Comparison of ENCODE assay signal across 8 cellular contexts in the genomic region with DNA sequence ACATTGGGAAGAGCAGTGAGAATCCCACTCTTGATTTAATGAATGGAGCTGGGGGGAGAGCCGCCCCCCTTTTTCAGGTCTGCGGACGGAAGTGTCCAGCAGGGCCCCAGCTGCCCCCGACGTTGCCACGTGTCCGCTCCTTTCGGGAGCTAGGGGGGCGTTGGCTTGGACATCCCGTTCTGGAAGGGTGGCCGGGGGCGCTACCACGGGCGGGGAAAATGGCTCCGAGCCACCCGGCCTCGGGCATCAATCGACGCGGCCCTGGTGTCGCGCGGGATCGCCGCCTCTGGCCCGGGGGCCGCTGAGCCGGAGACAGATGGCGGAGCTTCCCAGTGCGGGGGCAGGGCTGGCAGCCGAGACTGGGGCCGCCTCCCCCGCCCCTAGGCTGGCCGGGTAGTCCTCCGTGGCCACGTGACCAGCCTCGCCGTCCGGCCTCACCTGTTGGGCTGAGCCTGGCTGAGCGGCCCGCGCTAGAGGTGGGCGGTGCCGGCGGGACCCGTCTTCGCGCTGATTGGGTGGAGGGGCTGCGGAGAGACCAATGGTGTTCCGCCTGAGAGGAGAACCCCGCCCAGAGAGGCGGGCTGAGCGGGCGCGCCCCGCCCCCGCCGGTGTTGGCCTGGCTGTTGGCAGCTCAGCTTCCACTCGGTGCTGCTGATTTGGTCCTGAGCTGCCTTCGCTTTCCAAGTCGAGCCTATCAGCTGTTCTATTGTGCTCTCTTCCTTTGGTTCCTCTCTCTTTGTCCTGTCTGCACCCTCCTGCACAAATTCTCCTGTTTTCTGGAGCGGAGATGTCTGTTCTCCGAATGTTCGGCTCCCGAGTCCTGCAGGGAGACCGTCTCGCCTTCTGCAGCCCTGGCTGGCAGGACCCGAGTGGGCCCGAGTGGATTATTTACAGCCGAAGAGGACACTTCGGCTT. TPM values are rescaled to one million over a fixed set of nuclear protein-coding genes. Genes with fewer than 3 reads are reported as not detected.
DNase-seq lines count a peak whose midpoint lies in the region; ATAC-seq, FAIRE-seq and TF ChIP-seq lines count a peak whose summit lies in the region.

No MANE protein-coding gene starts in this region.

- H3K27ac ChIP-seq in heart right ventricle (peak overlapping the region in 7 of 10 donors; percentile 19 to 74 (median 61)), pancreas (peak overlapping the region in 2 of 4 donors; percentile 28 to 37), testis (no peak overlapping the region)

- H3K4me3 ChIP-seq in heart right ventricle (peak overlapping the region; percentile 26 to 66 (median 56)), pancreas (peak overlapping the region; percentile 37 to 56 (median 46)), testis (peak overlapping the region; percentile 61 to 65)

- no peaks in the 10 kb centered on the region for H3K9me3 ChIP-seq in heart right ventricle
- no peaks in the 10 kb centered on the region for H3K9me3 ChIP-seq in pancreas
- no peaks in the 10 kb centered on the region for H3K9me3 ChIP-seq in testis

- ATAC-seq in HG03565 (IDR thresholded peaks at IDR 0.05; ENCODE audit: unreplicated experiment) (peak; percentile 96), heart right ventricle (peak; percentile 98 to 100 (median 98)), pancreas (peak; percentile 99 to 100 (median 100)), GM18907 (IDR thresholded peaks at IDR 0.05; ENCODE audit: unreplicated experiment) (no peak)

- TF ChIP-seq CTCF in GM13977 (IDR thresholded peaks at IDR 0.05; ENCODE audit: extremely low read depth, insufficient read depth, missing control alignments) = no peak
- TF ChIP-seq CTCF in heart right ventricle (IDR thresholded peaks at IDR 0.05) = no peak
- TF ChIP-seq CTCF in pancreas (IDR thresholded peaks at IDR 0.05) = no peak
- no peak for TF ChIP-seq CTCF in testis (IDR thresholded peaks at IDR 0.05)

- H3K4me1 ChIP-seq in heart right ventricle (peaks cover 2 to 49% (median 32%) of the 10 kb centered on the region in 9 donors), pancreas (no peaks in the 10 kb centered on the region), testis (peaks cover 7% of the 10 kb centered on the region)

- H3K36me3 ChIP-seq in heart right ventricle (no peaks in the 10 kb centered on the region), pancreas (no peaks in the 10 kb centered on the region), testis (ENCODE audit: low read depth, missing control alignments) (no peaks in the 10 kb centered on the region)

- no peak for FAIRE-seq in pancreas (lab: Jason Lieb, UNC)

- WGBS in heart right ventricle, 2 donors = 2 to 4% methylated on average over 69 to 71 of the region's 71 CpGs
- WGBS in pancreas, 2 donors = 3 to 4% methylated on average over 66 to 71 of the region's 71 CpGs
- 4 to 5% methylated on average over 32 to 70 of the region's 71 CpGs for WGBS in testis, 2 donors

- in situ Hi-C loops in GM13977 (cut with MboI; ENCODE audit: low pct_unique_long_range_greater_than_20kb, low sequenced_read_pairs, unreplicated experiment) = loop anchor here (25.0 kb wide), 1 partner anchor 722 kb away; no protein-coding TSS in a partner anchor

- DNase-seq in GM13977 (ENCODE audit: low spot score) (peak; percentile 49), SW480 (ENCODE audit: low spot score) (peak; percentile 95), amniotic epithelial cell (ENCODE audit: low read depth) (peak; percentile 90), heart right ventricle (peak; percentile 89 to 91), pancreas (peak; percentile 91 to 97 (median 93)), testis (peak; percentile 95)

- TF ChIP-seq POLR2A in testis (IDR thresholded peaks at IDR 0.05) = no peak

- H3K27me3 ChIP-seq in heart right ventricle (peaks cover 0 to 54% (median 46%) of the 10 kb centered on the region in 7 donors), pancreas (peaks cover 0 to 13% (median 0%) of the 10 kb centered on the region in 4 donors), testis (no peaks in the 10 kb centered on the region)

- intact Hi-C loops in heart right ventricle (cut with DNase I) (loop anchor here in 4 of 10 donors (10.0 kb wide), 5 partner anchors 104 to 974 kb away; a partner anchor contains a TSS), pancreas (cut with DNase I) (no loop called here), testis (cut with DNase I; ENCODE audit: low total_unique reads) (loop anchor here (10.0 kb wide), 1 partner anchor 714 kb away; no protein-coding TSS in a partner anchor)

RNA-seq across cellular contexts. Expression of a gene that starts 8.3 kb away (rescaled TPM):
- total RNA-seq in heart right ventricle = 1 to 10 TPM; 1.1 to 5.9 (median 2.3) TPM
- polyA plus RNA-seq in heart right ventricle = 1 to 10 TPM in 1 of 2 donors, under 1 TPM in 1; 0.73 to 1.8 TPM
- total RNA-seq in pancreas = 1 to 10 TPM in 4 of 6 donors, under 1 TPM in 2; 0.59 to 2.8 (median 1.5) TPM
- polyA plus RNA-seq in pancreas = 1 to 10 TPM in 1 of 2 donors, under 1 TPM in 1; 0.30 to 2.3 TPM
- total RNA-seq in testis = 1 to 10 TPM; 1.5 to 1.9 TPM
- 2.1 TPM for polyA plus RNA-seq in testis (ENCODE audit: insufficient read depth, low read depth, low replicate concordance)

Comparison
In these comparisons a context has a peak if more than half of its experiments do, and no peak if none do; other contexts are left out.
1. H3K27ac ChIP-seq: peak in heart right ventricle (7 of 10); none in testis (0 of 2).
2. Peak in every context shown above with its lines, with median percentiles within 50 percentile points of each other: DNase-seq and H3K4me3 ChIP-seq.